8 cellular contexts compared by ENCODE assay signal in the genomic region with DNA sequence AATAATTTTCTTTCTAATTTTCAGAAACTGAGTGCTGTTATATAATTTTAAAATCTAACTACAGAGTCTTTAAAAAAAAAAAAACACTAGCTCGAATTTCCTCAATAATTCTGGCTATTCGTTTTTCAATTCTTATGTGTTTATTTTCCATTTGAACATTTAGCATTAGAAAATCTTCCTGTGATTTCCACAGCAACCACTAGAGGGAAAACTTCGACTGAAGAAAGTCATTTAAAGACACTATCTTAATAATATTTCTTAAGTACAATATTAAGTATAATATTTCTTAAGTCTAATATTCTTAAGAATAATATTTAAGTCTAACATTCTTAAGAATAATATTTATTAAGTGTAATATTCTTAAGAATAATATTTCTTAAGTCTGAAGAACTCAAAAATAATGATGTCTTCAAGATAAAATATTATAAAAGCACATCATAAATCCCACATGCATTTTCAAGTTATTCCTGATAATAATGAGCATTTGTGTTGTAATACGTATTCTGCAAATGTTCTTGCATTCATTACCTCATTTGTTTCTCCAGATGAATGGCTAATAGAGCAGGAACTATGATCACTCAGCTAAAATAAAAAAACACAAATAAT.
A peak's percentile ranks its signal among the peaks of the same experiment; 100 is the strongest.
DNase-seq lines count a peak whose midpoint lies in the region; ATAC-seq, FAIRE-seq and TF ChIP-seq lines count a peak whose summit lies in the region.

No MANE protein-coding gene starts in this region.

- intact Hi-C loops in lower leg skin (cut with DNase I; ENCODE audit: low total_unique reads) = no loop called here

- no peaks in the 10 kb centered on the region for H3K4me1 ChIP-seq in hepatocyte (ENCODE audit: insufficient read depth)

- no peaks in the 10 kb centered on the region for H4K20me1 ChIP-seq in hepatocyte (ENCODE audit: insufficient read depth, poor library complexity, severe bottlenecking)

- TF ChIP-seq CTCF in HFF-Myc (IDR thresholded peaks at IDR 0.05; ENCODE audit: low read depth, low read length, missing control alignments) (peak; percentile 43), hepatocyte (IDR thresholded peaks at IDR 0.05; ENCODE audit: poor library complexity) (peak; percentile 79), lower leg skin (IDR thresholded peaks at IDR 0.05) (no peak)

- H3K79me2 ChIP-seq in hepatocyte = no peaks in the 10 kb centered on the region

- H3K9me2 ChIP-seq in hepatocyte (replicated peaks; ENCODE audit: insufficient read depth) = no peaks in the 10 kb centered on the region

- TF ChIP-seq POLR2A in lower leg skin (IDR thresholded peaks at IDR 0.05) = no peak

- peak; percentile 3 for DNase-seq in DMS114 treated with DMSO at 0.1 percent for 48 hours (lab: John Stamatoyannopoulos, UW; ENCODE audit: unreplicated experiment)
- DNase-seq in HFF-Myc (ENCODE audit: extremely low read depth, low read depth) = no peak
- peak; percentile 41 for DNase-seq in hepatocyte (ENCODE audit: low spot score)
- no peak for DNase-seq in lower leg skin (ENCODE audit: low spot score in 2 of 2)
- DNase-seq in stimulated activated CD4-positive, alpha-beta T cell treated with anti-CD3 and anti-CD28 coated beads, Interleukin-12 subunit alpha, Interleukin-12 subunit beta, amount 100 ng/mL, for 4 hours = no peak

- no peak overlapping the region for H2AFZ ChIP-seq in hepatocyte

- ATAC-seq in GM21825 (IDR thresholded peaks at IDR 0.05; ENCODE audit: unreplicated experiment) (no peak), HG03039 (IDR thresholded peaks at IDR 0.05; ENCODE audit: unreplicated experiment) (no peak)

- peak; percentile 91 for FAIRE-seq in TTC549 (lab: Jason Lieb, UNC)

- H3K27ac ChIP-seq in hepatocyte = no peak overlapping the region

- no peaks in the 10 kb centered on the region for H3K36me3 ChIP-seq in hepatocyte (replicated peaks; ENCODE audit: insufficient read depth, low read depth)

- no peak overlapping the region for H3K4me2 ChIP-seq in hepatocyte

- H3K9me3 ChIP-seq in hepatocyte (ENCODE audit: low read depth) = no peaks in the 10 kb centered on the region

- H3K27me3 ChIP-seq in hepatocyte = no peaks in the 10 kb centered on the region

- WGBS in hepatocyte (ENCODE audit: low lambda C conversion rate, missing lambda C conversion rate) = 8% methylated on average over 4 of the region's 4 CpGs
- 6 to 8% methylated on average over 4 of the region's 4 CpGs for WGBS in lower leg skin, 2 donors

- no peak overlapping the region for H3K4me3 ChIP-seq in HFF-Myc (replicated peaks; ENCODE audit: low read depth, low read length)
- no peak overlapping the region for H3K4me3 ChIP-seq in hepatocyte
- no peak overlapping the region for H3K4me3 ChIP-seq in lower leg skin (ENCODE audit: low read depth, poor library complexity, severe bottlenecking)

Comparison
In these comparisons a context has a peak if more than half of its experiments do, and no peak if none do; other contexts are left out.
1. DNase-seq: peak in DMS114 treated with DMSO at 0.1 percent for 48 hours (single experiment) and hepatocyte (single experiment); none in HFF-Myc (single experiment), lower leg skin (0 of 2) and stimulated activated CD4-positive, alpha-beta T cell treated with anti-CD3 and anti-CD28 coated beads, Interleukin-12 subunit alpha, Interleukin-12 subunit beta, amount 100 ng/mL, for 4 hours (single experiment).
2. CTCF ChIP-seq: peak in HFF-Myc (single experiment) and hepatocyte (single experiment); none in lower leg skin (0 of 3).